In genomic region chr3:79767953-79768282, GRCh38 we compare ENCODE assay signal across 9 cellular contexts. TPM values are rescaled to one million over a fixed set of nuclear protein-coding genes. Genes with fewer than 3 reads are reported as not detected.
DNase-seq lines count a peak whose midpoint lies in the region; ATAC-seq and TF ChIP-seq lines count a peak whose summit lies in the region.
"Had no signal": no experiment of that assay in that cellular context is flagged by ENCODE, and none has a peak within 500 bp of the region (broad histone marks: within the 10 kb centered on the region; RNA-seq: fewer than 3 reads in every experiment).

Gene ROBO1, minus strand, starts transcription at chr3:79767998.

- intact Hi-C loops in lower lobe of right lung (cut with DNase I): no loop called here

- POLR2A ChIA-PET in GM10248 (lab: Yijun Ruan, JAX): no interaction called here

- TF ChIP-seq CTCF in lower lobe of right lung (IDR thresholded peaks at IDR 0.05): no peak
- no peak for TF ChIP-seq CTCF in GM10248 (IDR thresholded peaks at IDR 0.05; ENCODE audit: control extremely low read depth, extremely low read depth, low read depth, missing control alignments)

- ATAC-seq in lower lobe of right lung: no peak

- CTCF ChIA-PET in GM10248 (lab: Yijun Ruan, JAX): no interaction called here

- no peak within 1 kb of the TSS for H3K27ac ChIP-seq in lower lobe of right lung
- no peak within 1 kb of the TSS for H3K27ac ChIP-seq in thymus (ENCODE audit: low read depth)

- H3K4me1 ChIP-seq in lower lobe of right lung (no peaks in the 10 kb centered on the region), thymus (ENCODE audit: control insufficient read depth, insufficient read depth, low read length) (no peaks in the 10 kb centered on the region)

- H3K4me3 ChIP-seq in lower lobe of right lung (no peak within 1 kb of the TSS), thymus (ENCODE audit: low read length) (no peak within 1 kb of the TSS)

- H3K36me3 ChIP-seq in lower lobe of right lung: no peaks in the 10 kb centered on the region
- no peaks in the 10 kb centered on the region for H3K36me3 ChIP-seq in thymus (ENCODE audit: control insufficient read depth, insufficient read depth)

- H3K27me3 ChIP-seq in lower lobe of right lung (ENCODE audit: low read depth) (peaks cover 23% of the 10 kb centered on the region), thymus (ENCODE audit: control insufficient read depth, insufficient read depth) (peaks cover 5% of the 10 kb centered on the region)

- WGBS in thymus: 5% methylated on average over 11 of the region's 11 CpGs

- DNase-seq in NCI-H2227 (lab: John Stamatoyannopoulos, UW; ENCODE audit: unreplicated experiment): peak; percentile 56
- no peak for DNase-seq in cerebellum (ENCODE audit: low spot score)
- DNase-seq in lower lobe of right lung: no peak
- DNase-seq in C1 segment of cervical spinal cord (lab: John Stamatoyannopoulos, UW): no peak
- no peak for DNase-seq in stimulated activated CD4-positive, alpha-beta T cell treated with anti-CD3 and anti-CD28 coated beads, Interleukin-4, amount 100 ng/mL, for 4 hours
- DNase-seq in DMS 273 (lab: John Stamatoyannopoulos, UW; ENCODE audit: unreplicated experiment): no peak
- no peak for DNase-seq in GM10248 (ENCODE audit: extremely low spot score)
- DNase-seq: NCI-H2081 treated with DMSO at 0.1 percent for 48 hours had no signal

- H3K9me3 ChIP-seq in lower lobe of right lung (no peaks in the 10 kb centered on the region), thymus (ENCODE audit: control insufficient read depth) (no peaks in the 10 kb centered on the region)

RNA-seq across cellular contexts. Expression of gene ROBO1, which starts in this region (rescaled TPM):
- total RNA-seq in cerebellum: 116 TPM
- 14.8 TPM for total RNA-seq in lower lobe of right lung
- 13.3 TPM for polyA plus RNA-seq in thymus
